29 cellular contexts compared by ENCODE assay signal in the genomic region with DNA sequence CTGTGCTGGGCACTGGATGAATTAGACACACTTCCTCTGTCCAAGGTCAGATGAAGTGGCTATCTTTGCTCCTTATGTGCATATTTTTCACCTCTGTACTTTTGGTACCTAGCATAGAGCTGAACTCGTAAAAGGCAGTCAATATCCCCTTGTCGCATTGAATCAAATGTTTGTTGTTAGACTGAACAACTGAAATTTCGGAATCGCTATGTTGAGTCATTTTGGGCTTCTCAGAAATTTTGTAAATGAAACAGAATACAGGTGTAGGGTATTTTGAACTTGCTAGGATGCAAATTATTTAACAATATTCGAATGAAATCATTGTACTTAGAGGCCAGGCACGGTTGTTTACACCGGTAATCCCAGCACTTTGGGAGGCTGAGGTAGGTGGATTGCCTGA.
"Had no signal": no experiment of that assay in that cellular context is flagged by ENCODE, and none has a peak within 500 bp of the region (broad histone marks: within the 10 kb centered on the region; RNA-seq: fewer than 3 reads in every experiment).

No MANE protein-coding gene starts in this region.

- H3K36me3 ChIP-seq: neutrophil, pancreas, right lobe of liver, sigmoid colon, suprapubic skin, tibial artery, transverse colon, upper lobe of right lung, uterus had no signal

- H3K36me3 Mint-ChIP-seq: natural killer cell treated with Interleukin-12 subunit alpha and Interleukin-12 subunit beta and Interleukin-15 and Interleukin-18, amount 100 ng/mL, for 72 hours; stimulated activated memory B cell treated with anti-CD40 and anti-IgM and Interleukin-4, amounts not matched to agents 10 μg/mL and 1 μg/mL and 100 μg/mL, for 72 hours; type B pancreatic cell had no signal

- H3K27ac Mint-ChIP-seq: naive thymus-derived CD8-positive, alpha-beta T cell; natural killer cell treated with Interleukin-12 subunit alpha and Interleukin-12 subunit beta and Interleukin-15 and Interleukin-18, amount 100 ng/mL, for 72 hours; nephron progenitor cell; stimulated activated memory B cell treated with anti-CD40 and anti-IgM and Interleukin-4, amounts not matched to agents 10 μg/mL and 1 μg/mL and 100 μg/mL, for 72 hours; stimulated activated naive CD8-positive, alpha-beta T cell treated with anti-CD3 and anti-CD28 coated beads, Interleukin-15, amount 100 ng/mL, for 72 hours; type B pancreatic cell had no signal

- DNase-seq: naive thymus-derived CD8-positive, alpha-beta T cell; nephron progenitor cell; nucleus accumbens; pancreas; psoas muscle; right cardiac atrium; right lobe of liver; sigmoid colon; small intestine; stimulated activated CD4-positive, alpha-beta T cell treated with anti-CD3 and anti-CD28 coated beads, Interleukin-15, amount 100 ng/mL, for 24 hours; stimulated activated CD4-positive, alpha-beta T cell treated with anti-CD3 and anti-CD28 coated beads, Interleukin-2, amount 100 ng/mL, for 24 hours; stimulated activated CD4-positive, alpha-beta T cell treated with anti-CD3 and anti-CD28 coated beads, Interleukin-2, amount 100 ng/mL, for 48 hours; stimulated activated CD4-positive, alpha-beta T cell treated with anti-CD3 and anti-CD28 coated beads, Interleukin-4, amount 100 ng/mL, for 24 hours; stimulated activated CD8-positive, alpha-beta memory T cell treated with anti-CD3 and anti-CD28 coated beads, Interleukin-4, amount 100 ng/mL, for 48 hours; stimulated activated naive CD4-positive, alpha-beta T cell; stimulated activated naive CD8-positive, alpha-beta T cell treated with anti-CD3 and anti-CD28 coated beads, Interleukin-15, amount 100 ng/mL, for 72 hours; stimulated activated naive CD8-positive, alpha-beta T cell treated with anti-CD3 and anti-CD28 coated beads, Interleukin-15, Interleukin-2, amounts not matched to agents 100 U/mL and 50 U/mL, for 24 hours; substantia nigra; testis; tibial artery; transverse colon; upper lobe of right lung; uterus had no signal

- H3K4me3 ChIP-seq: pancreas, psoas muscle, right lobe of liver, sigmoid colon, suprapubic skin, testis, tibial artery, transverse colon, upper lobe of right lung, uterus had no signal

- H3K27me3 ChIP-seq: neutrophil, pancreas, right lobe of liver, sigmoid colon, suprapubic skin, testis, tibial artery, transverse colon, upper lobe of right lung, uterus had no signal

- H3K9me3 Mint-ChIP-seq: nephron progenitor cell; neural crest cell; stimulated activated memory B cell treated with anti-CD40 and anti-IgM and Interleukin-4, amounts not matched to agents 10 μg/mL and 1 μg/mL and 100 μg/mL, for 72 hours; stimulated activated naive CD8-positive, alpha-beta T cell treated with anti-CD3 and anti-CD28 coated beads, Interleukin-15, amount 100 ng/mL, for 72 hours; type B pancreatic cell had no signal

- H3K4me1 ChIP-seq: pancreas, psoas muscle, right lobe of liver, suprapubic skin, testis, tibial artery, transverse colon, upper lobe of right lung, uterus had no signal

- H3K27me3 Mint-ChIP-seq: natural killer cell treated with Interleukin-12 subunit alpha and Interleukin-12 subunit beta and Interleukin-15 and Interleukin-18, amount 100 ng/mL, for 72 hours; type B pancreatic cell had no signal

- H3K27ac ChIP-seq: neutrophil, pancreas, psoas muscle, right lobe of liver, sigmoid colon, suprapubic skin, testis, tibial artery, transverse colon, upper lobe of right lung, uterus had no signal

- H3K4me1 Mint-ChIP-seq: naive thymus-derived CD8-positive, alpha-beta T cell; nephron progenitor cell; stimulated activated memory B cell treated with anti-CD40 and anti-IgM and Interleukin-4, amounts not matched to agents 10 μg/mL and 1 μg/mL and 100 μg/mL, for 72 hours; stimulated activated naive CD8-positive, alpha-beta T cell treated with anti-CD3 and anti-CD28 coated beads, Interleukin-15, amount 100 ng/mL, for 72 hours had no signal

- H3K4me3 Mint-ChIP-seq: naive thymus-derived CD8-positive, alpha-beta T cell; natural killer cell treated with Interleukin-12 subunit alpha and Interleukin-12 subunit beta and Interleukin-15 and Interleukin-18, amount 100 ng/mL, for 72 hours; nephron progenitor cell; neural crest cell; stimulated activated memory B cell treated with anti-CD40 and anti-IgM and Interleukin-4, amounts not matched to agents 10 μg/mL and 1 μg/mL and 100 μg/mL, for 72 hours; stimulated activated naive CD8-positive, alpha-beta T cell treated with anti-CD3 and anti-CD28 coated beads, Interleukin-15, amount 100 ng/mL, for 72 hours; type B pancreatic cell had no signal

- FAIRE-seq: small intestine had no signal

- ATAC-seq: naive thymus-derived CD8-positive, alpha-beta T cell; natural killer cell treated with Interleukin-12 subunit alpha and Interleukin-12 subunit beta and Interleukin-15 and Interleukin-18, amount 100 ng/mL, for 72 hours; pancreas; psoas muscle; right cardiac atrium; right lobe of liver; stimulated activated memory B cell treated with anti-CD40 and anti-IgM and Interleukin-4, amounts not matched to agents 10 μg/mL and 1 μg/mL and 100 μg/mL, for 72 hours; stimulated activated naive CD8-positive, alpha-beta T cell treated with anti-CD3 and anti-CD28 coated beads, Interleukin-15, amount 100 ng/mL, for 72 hours; stimulated activated naive CD8-positive, alpha-beta T cell treated with anti-CD3 and anti-CD28 coated beads, Interleukin-15, Interleukin-2, amounts not matched to agents 100 U/mL and 50 U/mL, for 24 hours; upper lobe of right lung had no signal
